Comparison of ENCODE assay signal across 19 cellular contexts in genomic region chr2:239156516-239157265, GRCh38.
A peak's percentile ranks its signal among the peaks of the same experiment; 100 is the strongest.
DNase-seq lines count a peak whose midpoint lies in the region; ATAC-seq, FAIRE-seq and TF ChIP-seq lines count a peak whose summit lies in the region.
"Had no signal": no experiment of that assay in that cellular context is flagged by ENCODE, and none has a peak within 500 bp of the region (broad histone marks: within the 10 kb centered on the region; RNA-seq: fewer than 3 reads in every experiment).

No MANE protein-coding gene starts in this region.

- H3K4me3 ChIP-seq in left ventricle myocardium inferior (no peak overlapping the region), aorta (ENCODE audit: low read length in 2 of 2) (no peak overlapping the region)
- H3K4me3 ChIP-seq: SJCRH30, thoracic aorta had no signal

- 83 to 87% methylated on average over 22 of the region's 22 CpGs for WGBS in aorta, 2 donors

- no peak for TF ChIP-seq CTCF in left ventricle myocardium inferior (IDR thresholded peaks at IDR 0.05; ENCODE audit: borderline replicate concordance)

- H3K27ac ChIP-seq in left ventricle myocardium inferior (replicated peaks) (no peak overlapping the region), aorta (ENCODE audit: low read depth in 1 of 2, low read length in 2 of 2) (no peak overlapping the region)
- H3K27ac ChIP-seq: SJCRH30, thoracic aorta had no signal

- intact Hi-C loops in left ventricle myocardium inferior (cut with micrococcal nuclease) = no loop called here
- intact Hi-C loops in left cardiac atrium (cut with DNase I) = no loop called here
- intact Hi-C loops in posterior vena cava (cut with DNase I) = no loop called here
- intact Hi-C loops in aorta (cut with DNase I) = no loop called here

- H3K4me1 ChIP-seq in left ventricle myocardium inferior = peaks cover 28% of the 10 kb centered on the region
- no peaks in the 10 kb centered on the region for H3K4me1 ChIP-seq in aorta (ENCODE audit: control insufficient read depth in 1 of 2, insufficient read depth in 2 of 2, low read length in 2 of 2)
- H3K4me1 ChIP-seq: SJCRH30 had no signal

- H3K9me3 ChIP-seq in left ventricle myocardium inferior (replicated peaks) (no peaks in the 10 kb centered on the region), aorta (ENCODE audit: control insufficient read depth, low read length) (no peaks in the 10 kb centered on the region)
- H3K9me3 ChIP-seq: neutrophil, SJCRH30, thoracic aorta had no signal

- DNase-seq in left ventricle myocardium inferior (peak; percentile 7), left cardiac atrium (no peak), islet precursor cell (peak; percentile 29), posterior vena cava (ENCODE audit: low spot score) (peak; percentile 62), aorta (peak; percentile 27 to 63), NCI-H1105 treated with DMSO at 0.1 percent for 48 hours (lab: John Stamatoyannopoulos, UW) (no peak), NCI-H2081 treated with DMSO at 0.1 percent for 48 hours (lab: John Stamatoyannopoulos, UW) (no peak), GM12892 (ENCODE audit: insufficient read length) (no peak)
- DNase-seq: activated T-cell treated with anti-CD3 and anti-CD28 coated beads for 4 hours, COR-L47, NCI-H1694, NCI-H2227 treated with DMSO at 0.1 percent for 48 hours, right cardiac atrium, T-helper 2 cell had no signal

- no peak for TF ChIP-seq POLR2A in GM12892 (IDR thresholded peaks at IDR 0.05; ENCODE audit: low read depth, low read length)

- ATAC-seq in left cardiac atrium (no peak), aorta (ENCODE audit: low FRiP score) (no peak)
- ATAC-seq: activated naive CD4-positive, alpha-beta T cell treated with anti-CD3 and anti-CD28 coated beads, Interleukin-2, amount 50 U/mL, for 72 hours had no signal

- peaks cover 61% of the 10 kb centered on the region for H3K36me3 ChIP-seq in left ventricle myocardium inferior
- no peaks in the 10 kb centered on the region for H3K36me3 ChIP-seq in aorta (ENCODE audit: control insufficient read depth in 1 of 2, insufficient read depth in 2 of 2, low read length in 1 of 2)
- H3K36me3 ChIP-seq: SJCRH30 had no signal

- H3K27me3 ChIP-seq in left ventricle myocardium inferior (ENCODE audit: low read depth) (no peaks in the 10 kb centered on the region), aorta (ENCODE audit: control insufficient read depth in 1 of 2, insufficient read depth in 2 of 2, low read length in 1 of 2) (no peaks in the 10 kb centered on the region)
- H3K27me3 ChIP-seq: neutrophil, SJCRH30 had no signal

- FAIRE-seq in GM12892 (lab: Jason Lieb, UNC) = no peak
- FAIRE-seq: H1 had no signal

Comparison
In these comparisons a context has a peak if more than half of its experiments do, and no peak if none do; other contexts are left out.
1. DNase-seq: peak in left ventricle myocardium inferior (single experiment), islet precursor cell (single experiment), posterior vena cava (single experiment) and aorta (2 of 2); none in left cardiac atrium (single experiment), NCI-H1105 treated with DMSO at 0.1 percent for 48 hours (single experiment), NCI-H2081 treated with DMSO at 0.1 percent for 48 hours (single experiment) and GM12892 (single experiment).